Comparison of ENCODE assay signal across 10 cellular contexts in the genomic region with DNA sequence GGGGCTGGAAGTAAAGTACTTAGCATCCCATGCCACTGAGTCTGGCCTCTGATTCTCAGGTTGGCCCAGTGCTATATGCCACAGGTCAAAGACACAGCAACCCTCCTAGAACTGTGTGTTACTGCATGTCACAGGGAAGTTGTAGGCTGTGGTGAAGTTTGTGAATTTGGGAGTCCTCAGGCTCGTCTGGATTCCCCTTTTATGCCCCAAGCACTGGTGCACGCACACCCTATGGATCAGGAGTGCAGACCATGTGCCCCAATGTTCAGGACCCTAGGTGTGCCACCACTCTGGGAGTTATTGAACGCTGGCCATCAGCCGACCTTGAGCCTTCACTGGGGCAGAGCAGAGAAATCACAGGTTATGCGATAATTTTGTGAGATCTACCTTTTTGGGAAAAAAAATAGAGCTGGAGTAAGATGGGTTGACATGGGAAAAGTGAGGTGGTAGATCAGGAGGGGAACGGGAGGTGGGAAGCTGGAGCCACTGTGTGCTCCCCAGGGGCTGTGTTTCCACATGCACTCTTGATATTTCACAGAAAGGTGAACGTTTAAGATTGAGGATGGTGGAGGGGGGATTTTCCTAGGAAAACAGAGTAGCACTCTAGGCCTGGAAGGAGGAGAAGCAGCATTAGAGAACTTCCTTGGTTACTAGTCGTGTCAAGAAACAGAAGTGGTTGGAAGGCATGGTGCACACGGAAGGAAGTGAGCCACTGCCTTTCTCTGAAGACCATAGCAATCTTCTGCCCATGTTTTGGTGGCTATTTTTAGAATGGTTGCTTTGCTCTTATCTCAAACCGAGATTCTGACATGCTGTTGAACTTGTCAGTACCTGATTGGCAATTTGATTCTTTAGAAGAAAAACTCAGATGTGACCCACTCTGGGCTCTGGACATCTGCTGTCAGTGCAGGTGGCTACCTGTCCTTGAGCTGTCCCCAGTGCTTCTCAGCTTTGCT. TPM values are rescaled to one million over a fixed set of nuclear protein-coding genes. Genes with fewer than 3 reads are reported as not detected.
DNase-seq lines count a peak whose midpoint lies in the region; ATAC-seq lines count a peak whose summit lies in the region.
"Had no signal": no experiment of that assay in that cellular context is flagged by ENCODE, and none has a peak within 500 bp of the region (broad histone marks: within the 10 kb centered on the region; RNA-seq: fewer than 3 reads in every experiment).

No MANE protein-coding gene starts in this region.

- POLR2A ChIA-PET in activated CD4-positive, alpha-beta T cell treated with anti-CD3 and anti-CD28 coated beads, Interleukin-2, amount 10 ng/mL, durations not matched to agents 7 days and 5 days (lab: Charles Lee) = no interaction called here

- ATAC-seq in HG02623 (IDR thresholded peaks at IDR 0.05; ENCODE audit: unreplicated experiment) = peak; percentile 35

- H3K27me3 Mint-ChIP-seq in activated CD4-positive, alpha-beta T cell treated with anti-CD3 and anti-CD28 coated beads, Interleukin-2, amount 10 ng/mL, durations not matched to agents 7 days and 5 days = no peaks in the 10 kb centered on the region

- peaks cover 3% of the 10 kb centered on the region for H3K36me3 Mint-ChIP-seq in activated CD4-positive, alpha-beta T cell treated with anti-CD3 and anti-CD28 coated beads, Interleukin-2, amount 10 ng/mL, durations not matched to agents 7 days and 5 days (ENCODE audit: low read depth)

- DNase-seq in activated CD4-positive, alpha-beta T cell treated with anti-CD3 and anti-CD28 coated beads, Interleukin-2, amount 10 ng/mL, durations not matched to agents 7 days and 5 days = peak; percentile 49
- no peak for DNase-seq in activated CD4-positive, alpha-beta T cell treated with anti-CD3 and anti-CD28 coated beads, Interleukin-2, amount 50 U/mL, for 4 hours
- DNase-seq in RPMI8226 = peak; percentile 74
- DNase-seq in posterior vena cava (ENCODE audit: low spot score) = peak; percentile 72
- no peak for DNase-seq in activated gamma-delta T cell (lab: John Stamatoyannopoulos, UW)
- DNase-seq in NCI-H187 (lab: John Stamatoyannopoulos, UW) = no peak
- no peak for DNase-seq in cerebellum (ENCODE audit: low spot score)
- DNase-seq: activated CD4-positive, alpha-beta T cell treated with anti-CD3 and anti-CD28 coated beads for 1 hour; effector CD8-positive, alpha-beta T cell had no signal

- H3K9me3 Mint-ChIP-seq in activated CD4-positive, alpha-beta T cell treated with anti-CD3 and anti-CD28 coated beads, Interleukin-2, amount 10 ng/mL, durations not matched to agents 7 days and 5 days = no peaks in the 10 kb centered on the region

- peak overlapping the region; percentile 86 for H3K27ac Mint-ChIP-seq in activated CD4-positive, alpha-beta T cell treated with anti-CD3 and anti-CD28 coated beads, Interleukin-2, amount 10 ng/mL, durations not matched to agents 7 days and 5 days

- peaks cover 59% of the 10 kb centered on the region for H3K4me1 Mint-ChIP-seq in activated CD4-positive, alpha-beta T cell treated with anti-CD3 and anti-CD28 coated beads, Interleukin-2, amount 10 ng/mL, durations not matched to agents 7 days and 5 days

- H3K4me3 Mint-ChIP-seq in activated CD4-positive, alpha-beta T cell treated with anti-CD3 and anti-CD28 coated beads, Interleukin-2, amount 10 ng/mL, durations not matched to agents 7 days and 5 days = peak overlapping the region; percentile 22

- intact Hi-C loops in posterior vena cava (cut with DNase I) = no loop called here

- CTCF ChIA-PET in activated CD4-positive, alpha-beta T cell treated with anti-CD3 and anti-CD28 coated beads, Interleukin-2, amount 10 ng/mL, durations not matched to agents 7 days and 5 days (lab: Charles Lee) = interaction anchor here (1.0 to 3.1 kb wide), 2 partner anchors 13 to 18 kb away, joined by 3 to 10 read pairs; no protein-coding TSS in a partner anchor

RNA-seq across cellular contexts. Expression of a gene that starts 44.1 kb away (rescaled TPM):
- total RNA-seq in activated CD4-positive, alpha-beta T cell treated with anti-CD3 and anti-CD28 coated beads, Interleukin-2, amount 10 ng/mL, durations not matched to agents 7 days and 5 days = 10 to 100 TPM; 35.3 to 36.7 TPM
- total RNA-seq in posterior vena cava (10 to 100 TPM; 45.7 to 51.8 TPM), cerebellum (26.0 TPM)

RNA-seq across cellular contexts. Expression of a gene that starts 55.1 kb away (rescaled TPM):
- total RNA-seq in activated CD4-positive, alpha-beta T cell treated with anti-CD3 and anti-CD28 coated beads, Interleukin-2, amount 10 ng/mL, durations not matched to agents 7 days and 5 days = 100 to 1,000 TPM; 111 to 126 TPM
- 1 to 10 TPM; 1.7 to 2.7 TPM for total RNA-seq in posterior vena cava
- total RNA-seq in cerebellum = 0.27 TPM

Comparison
In these comparisons a context has a peak if more than half of its experiments do, and no peak if none do; other contexts are left out.
1. DNase-seq: peak in activated CD4-positive, alpha-beta T cell treated with anti-CD3 and anti-CD28 coated beads, Interleukin-2, amount 10 ng/mL, durations not matched to agents 7 days and 5 days (single experiment), RPMI8226 (single experiment) and posterior vena cava (single experiment); none in activated CD4-positive, alpha-beta T cell treated with anti-CD3 and anti-CD28 coated beads, Interleukin-2, amount 50 U/mL, for 4 hours (0 of 2), activated gamma-delta T cell (single experiment), NCI-H187 (0 of 2) and cerebellum (single experiment).
2. RNA of a gene that starts 55.1 kb away (total RNA-seq): 111 to 126 TPM in activated CD4-positive, alpha-beta T cell treated with anti-CD3 and anti-CD28 coated beads, Interleukin-2, amount 10 ng/mL, durations not matched to agents 7 days and 5 days; 1.7 to 2.7 TPM in posterior vena cava and 0.27 TPM in cerebellum (single experiment); every median in the first group is over 10 times any median in the second.